22 cellular contexts compared by ENCODE assay signal in genomic region chr20:605237-605636, GRCh38. TPM values are rescaled to one million over a fixed set of nuclear protein-coding genes. Genes with fewer than 3 reads are reported as not detected.
DNase-seq lines count a peak whose midpoint lies in the region; ATAC-seq, FAIRE-seq and TF ChIP-seq lines count a peak whose summit lies in the region.
"Had no signal": no experiment of that assay in that cellular context is flagged by ENCODE, and none has a peak within 500 bp of the region (broad histone marks: within the 10 kb centered on the region; RNA-seq: fewer than 3 reads in every experiment).

No MANE protein-coding gene starts in this region.

- H3K18ac ChIP-seq in mesendoderm (ENCODE audit: low read length), result no peak overlapping the region

- H3K27me3 Mint-ChIP-seq in endodermal cell (ENCODE audit: insufficient read depth), result peaks cover 20% of the 10 kb centered on the region

- peak in 1 of 5 donors; percentile 36 for DNase-seq in heart left ventricle
- no peak for DNase-seq in Right ventricle myocardium inferior (ENCODE audit: missing footprints)
- DNase-seq in SW480 (ENCODE audit: low spot score), result peak; percentile 18
- DNase-seq in mesendoderm, result peak; percentile 90
- peak; percentile 29 for DNase-seq in urothelium cell line (ENCODE audit: low spot score)
- no peak for DNase-seq in GM20000 (ENCODE audit: low spot score)
- no peak for DNase-seq in DMS153 (lab: John Stamatoyannopoulos, UW)
- no peak for DNase-seq in endodermal cell
- DNase-seq: DMS 273 treated with DMSO at 0.1 percent for 48 hours, GDM1, MG63, NCI-H1105, NCI-H187, NCI-H446 treated with DMSO at 0.1 percent for 48 hours, NCI-H748 treated with DMSO at 0.1 percent for 48 hours, SHP77 treated with DMSO at 0.1 percent for 48 hours had no signal

- H3K9ac ChIP-seq in mesendoderm (ENCODE audit: low read length), result no peak overlapping the region
- H3K9ac ChIP-seq in endodermal cell (ENCODE audit: extremely low read depth, low read length, poor library complexity, severe bottlenecking), result no peak overlapping the region
- H3K9ac ChIP-seq: BLaER1 treated with 17β-estradiol and CSF1 and Interleukin-3, amounts not matched to agents 10 nM and 100 nM; KMS-11 had no signal

- no peak overlapping the region for H3K56ac ChIP-seq in mesendoderm (ENCODE audit: low read length)

- no peaks in the 10 kb centered on the region for H3K79me1 ChIP-seq in mesendoderm (ENCODE audit: low read length)

- H3K9me3 ChIP-seq in heart left ventricle (no peaks in the 10 kb centered on the region), endodermal cell (ENCODE audit: control insufficient read depth, low read length) (no peaks in the 10 kb centered on the region)
- H3K9me3 ChIP-seq: BLaER1 treated with 17β-estradiol and CSF1 and Interleukin-3, amounts not matched to agents 10 nM and 100 nM; MG63 had no signal

- H3K79me2 ChIP-seq in mesendoderm (ENCODE audit: control insufficient read depth, insufficient read depth, low read length), result no peaks in the 10 kb centered on the region

- no peak overlapping the region for H4K5ac ChIP-seq in mesendoderm (ENCODE audit: low read length)

- no peak overlapping the region for H2BK120ac ChIP-seq in mesendoderm (ENCODE audit: low read depth, low read length)

- no peak overlapping the region for H3K4ac ChIP-seq in mesendoderm (ENCODE audit: low read depth, low read length)

- H3K4me3 ChIP-seq in heart left ventricle (peak overlapping the region in 8 of 12 donors; percentile 64 to 92 (median 72)), mesendoderm (ENCODE audit: low read length) (no peak overlapping the region), endodermal cell (ENCODE audit: low read length) (no peak overlapping the region)
- H3K4me3 ChIP-seq: BLaER1 treated with 17β-estradiol and CSF1 and Interleukin-3, amounts not matched to agents 10 nM and 100 nM; MG63 had no signal

- H3K36me3 ChIP-seq in heart left ventricle (peaks cover 0 to 29% (median 0%) of the 10 kb centered on the region in 9 donors), mesendoderm (ENCODE audit: control insufficient read depth, insufficient read depth, low read length) (no peaks in the 10 kb centered on the region), endodermal cell (ENCODE audit: control insufficient read depth, insufficient read depth, low read length) (no peaks in the 10 kb centered on the region)
- H3K36me3 ChIP-seq: BLaER1 treated with 17β-estradiol and CSF1 and Interleukin-3, amounts not matched to agents 10 nM and 100 nM; MG63 had no signal

- no peak overlapping the region for H2BK15ac ChIP-seq in mesendoderm (replicated peaks; ENCODE audit: low read depth)

- H3K9me3 Mint-ChIP-seq in endodermal cell, result no peaks in the 10 kb centered on the region

- H2AK5ac ChIP-seq in mesendoderm (ENCODE audit: low read length), result no peak overlapping the region

- H3K27ac ChIP-seq in heart left ventricle, result peak overlapping the region; percentile 49 to 93 (median 82)
- no peak overlapping the region for H3K27ac ChIP-seq in mesendoderm (ENCODE audit: low read depth, low read length)
- H3K27ac ChIP-seq in endodermal cell (ENCODE audit: low read depth, low read length), result no peak overlapping the region
- H3K27ac ChIP-seq: BLaER1 treated with 17β-estradiol and CSF1 and Interleukin-3, amounts not matched to agents 10 nM and 100 nM; KMS-11 had no signal

- H2BK5ac ChIP-seq in mesendoderm (ENCODE audit: low read length), result no peak overlapping the region

- FAIRE-seq in urothelium cell line (lab: Jason Lieb, UNC), result no peak
- FAIRE-seq: HepG2 had no signal

- no peak overlapping the region for H3K4me2 ChIP-seq in mesendoderm (ENCODE audit: low read length)
- H3K4me2 ChIP-seq: BLaER1 treated with 17β-estradiol and CSF1 and Interleukin-3, amounts not matched to agents 10 nM and 100 nM; KMS-11 had no signal

- H3K4me1 Mint-ChIP-seq in endodermal cell, result no peaks in the 10 kb centered on the region

- H3K27me3 ChIP-seq in heart left ventricle (peaks cover 0 to 17% (median 0%) of the 10 kb centered on the region in 9 donors), mesendoderm (ENCODE audit: insufficient read depth, low read length, poor library complexity) (peaks cover 2% of the 10 kb centered on the region), endodermal cell (ENCODE audit: control insufficient read depth, insufficient read depth, low read length, poor library complexity, severe bottlenecking) (peaks cover 17% of the 10 kb centered on the region)
- H3K27me3 ChIP-seq: MG63 had no signal

- H3K27ac Mint-ChIP-seq in endodermal cell, result no peak overlapping the region

- no peak for TF ChIP-seq POLR2A in heart left ventricle (IDR thresholded peaks at IDR 0.05)

- H3K23ac ChIP-seq in mesendoderm (ENCODE audit: low read length), result no peak overlapping the region

- ATAC-seq in heart left ventricle (no peak), Right ventricle myocardium inferior (no peak)
- ATAC-seq: HepG2, Panc1 had no signal

- H3K4me3 Mint-ChIP-seq in endodermal cell, result no peak overlapping the region

- no peak overlapping the region for H4K8ac ChIP-seq in mesendoderm (ENCODE audit: low read depth, low read length)

- WGBS in heart left ventricle, 4 donors, result 54 to 58% (median 56%) methylated on average over 5 of the region's 5 CpGs
- no CpG with 5 or more reads among the region's 5 CpGs for WGBS in mesendoderm (ENCODE audit: extremely low coverage, insufficient coverage, low lambda C conversion rate)
- 82 to 90% methylated on average over 5 of the region's 5 CpGs for whole genome bisulfite sequencing in endodermal cell (ENCODE audit: insufficient coverage in 1 of 2, insufficient read length in 1 of 2), 2 experiments

- no peaks in the 10 kb centered on the region for H3K36me3 Mint-ChIP-seq in endodermal cell (ENCODE audit: low read depth)

- intact Hi-C loops in heart left ventricle (cut with DNase I) (loop anchor here in 5 of 10 donors (2.0 to 5.0 kb wide), 4 partner anchors 33 to 43 kb away; no protein-coding TSS in a partner anchor), Right ventricle myocardium inferior (cut with DNase I) (no loop called here)

- H3K4me1 ChIP-seq in heart left ventricle (peaks cover 9 to 75% (median 57%) of the 10 kb centered on the region in 12 donors), mesendoderm (ENCODE audit: control insufficient read depth, low read depth, low read length) (no peaks in the 10 kb centered on the region), endodermal cell (ENCODE audit: control insufficient read depth, insufficient read depth, low read length) (no peaks in the 10 kb centered on the region)

- TF ChIP-seq CTCF in heart left ventricle (IDR thresholded peaks at IDR 0.05), result no peak
- TF ChIP-seq CTCF in GM20000 (IDR thresholded peaks at IDR 0.05; ENCODE audit: extremely low read depth, missing control alignments), result no peak
- no peak for TF ChIP-seq CTCF in endodermal cell (conservative IDR thresholded peaks at IDR 0.05)

RNA-seq across cellular contexts. Expression of gene TCF15, which starts 4.9 kb away (rescaled TPM):
- 10 to 100 TPM in 5 of 9 donors, 1 to 10 TPM in 4; 5.8 to 18.0 (median 10.0) TPM for total RNA-seq in heart left ventricle
- 10 to 100 TPM in 1 of 2 donors, 1 to 10 TPM in 1; 7.3 to 14.1 TPM for polyA plus RNA-seq in heart left ventricle
- 13.1 TPM for total RNA-seq in Right ventricle myocardium inferior
- 2.2 TPM for polyA plus RNA-seq in mesendoderm (2013, experiment 1 of 2)
- polyA plus RNA-seq in mesendoderm (2013, experiment 2 of 2), result 2.3 TPM
- 1 to 10 TPM; 1.9 to 2.2 TPM for total RNA-seq in endodermal cell
- 1.3 TPM for polyA plus RNA-seq in endodermal cell (2013, experiment 1 of 2)
- 2.2 TPM for polyA plus RNA-seq in endodermal cell (2013, experiment 2 of 2)
- total RNA-seq: A172, H4, HepG2 had no signal
- polyA plus RNA-seq: HepG2 had no signal

RNA-seq across cellular contexts. Expression of gene SRXN1, which starts 47.8 kb away (rescaled TPM):
- total RNA-seq in heart left ventricle (100 to 1,000 TPM in 1 of 9 donors, 10 to 100 TPM in 8; 25.3 to 147 (median 39.1) TPM), Right ventricle myocardium inferior (40.4 TPM), endodermal cell (10 to 100 TPM in 1 of 2 donors, 1 to 10 TPM in 1; 9.7 to 19.3 TPM)
- 10 to 100 TPM; 11.8 to 56.2 TPM for polyA plus RNA-seq in heart left ventricle
- 20.8 TPM for polyA plus RNA-seq in mesendoderm (2013, experiment 1 of 2)
- 20.8 TPM for polyA plus RNA-seq in mesendoderm (2013, experiment 2 of 2)
- 15.8 TPM for polyA plus RNA-seq in endodermal cell (2013, experiment 1 of 2)
- polyA plus RNA-seq in endodermal cell (2013, experiment 2 of 2), result 13.7 TPM

Comparison
In these comparisons a context has a peak if more than half of its experiments do, and no peak if none do; other contexts are left out.
1. DNase-seq: peak in SW480 (single experiment), mesendoderm (single experiment) and urothelium cell line (single experiment); none in Right ventricle myocardium inferior (single experiment), GM20000 (single experiment), DMS153 (single experiment) and endodermal cell (single experiment).
2. H3K27ac ChIP-seq: peak in heart left ventricle (12 of 12); none in mesendoderm (single experiment) and endodermal cell (single experiment).
3. H3K4me3 ChIP-seq: peak in heart left ventricle (8 of 12); none in mesendoderm (single experiment) and endodermal cell (single experiment).